ENCODE assay signal across 35 cellular contexts in the genomic region with DNA sequence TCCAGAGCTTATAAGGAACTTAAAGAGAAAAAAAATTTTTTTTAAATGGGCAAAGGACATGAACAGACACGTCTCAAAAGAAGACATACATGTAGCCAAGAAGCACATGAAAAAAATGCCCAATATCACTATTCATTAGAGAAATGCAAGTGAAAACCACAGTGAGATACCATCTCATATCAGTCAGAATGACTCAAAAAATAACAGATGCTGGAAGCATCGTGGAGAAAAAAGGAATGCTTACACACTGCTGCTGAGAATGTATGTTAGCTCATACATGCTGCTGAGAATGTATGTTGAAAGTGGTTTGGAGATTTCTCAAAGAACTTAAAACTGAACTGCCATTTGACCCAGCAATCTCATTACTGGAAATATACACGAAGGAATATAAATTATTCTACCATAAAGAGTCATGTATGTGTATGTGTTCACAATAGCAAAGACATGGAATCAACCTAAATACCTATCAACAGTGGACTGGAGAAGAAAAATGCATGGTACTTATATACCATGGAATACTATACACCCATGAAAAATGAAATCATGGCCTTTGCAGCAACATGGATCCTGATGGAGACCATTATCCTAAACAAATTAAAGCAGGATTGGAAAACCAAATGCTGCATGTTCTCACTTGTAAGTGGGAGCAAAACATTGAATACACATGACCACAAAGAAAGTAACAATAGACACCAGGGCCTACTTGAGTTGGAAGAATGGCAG. TPM values are rescaled to one million over a fixed set of nuclear protein-coding genes. Genes with fewer than 3 reads are reported as not detected.
DNase-seq lines count a peak whose midpoint lies in the region; ATAC-seq and TF ChIP-seq lines count a peak whose summit lies in the region.
"Had no signal": no experiment of that assay in that cellular context is flagged by ENCODE, and none has a peak within 500 bp of the region (broad histone marks: within the 10 kb centered on the region; RNA-seq: fewer than 3 reads in every experiment).

No MANE protein-coding gene starts in this region.

- no peak overlapping the region for H3K9ac ChIP-seq in adipocyte (ENCODE audit: low read length)
- H3K9ac ChIP-seq: GM23248 had no signal

- no peak for TF ChIP-seq EP300 in gastroesophageal sphincter (IDR thresholded peaks at IDR 0.05)

- H3K9me3 ChIP-seq in adipocyte (ENCODE audit: control insufficient read depth, low read length) (no peaks in the 10 kb centered on the region), gastroesophageal sphincter (no peaks in the 10 kb centered on the region)
- H3K9me3 ChIP-seq: A549, colonic mucosa had no signal

- WGBS in gastroesophageal sphincter (ENCODE audit: low coverage in 1 of 2), 2 donors, result 61 to 77% methylated on average over 3 of the region's 3 CpGs

- ATAC-seq in gastroesophageal sphincter, result no peak
- ATAC-seq: A549; left ventricle myocardium superior; right cardiac atrium; stimulated activated naive CD8-positive, alpha-beta T cell treated with anti-CD3 and anti-CD28 coated beads, Interleukin-15, Interleukin-2, amounts not matched to agents 100 U/mL and 50 U/mL, for 24 hours had no signal

- DNase-seq in A172 (ENCODE audit: low spot score), result peak; percentile 24
- DNase-seq in HS-5 (ENCODE audit: low read depth), result peak; percentile 84
- peak; percentile 61 for DNase-seq in adipocyte (ENCODE audit: low read depth)
- peak; percentile 74 for DNase-seq in epithelial cell of prostate (ENCODE audit: low read depth, low spot score)
- DNase-seq in KBM-7, result no peak
- no peak for DNase-seq in DMS 273 (lab: John Stamatoyannopoulos, UW; ENCODE audit: unreplicated experiment)
- DNase-seq in NK-92 (lab: John Stamatoyannopoulos, UW; ENCODE audit: unreplicated experiment), result no peak
- DNase-seq: activated CD4-positive, alpha-beta memory T cell treated with anti-CD3 and anti-CD28 coated beads, Interleukin-2, amount 10 ng/mL, durations not matched to agents 7 days and 5 days; activated CD4-positive, alpha-beta T cell treated with anti-CD3 and anti-CD28 coated beads for 1 hour; activated naive CD4-positive, alpha-beta T cell treated with anti-CD3 and anti-CD28 coated beads, Interleukin-2, amount 50 U/mL, for 16 hours; amniotic stem cell; colonic mucosa; DMS79; effector CD8-positive, alpha-beta T cell; GM23248; Kasumi-1; left ventricle myocardium superior; MV-4-11; NCI-H1436 treated with DMSO at 0.1 percent for 48 hours; NCI-H82; posterior cingulate gyrus; right cardiac atrium; spleen; stimulated activated CD4-positive, alpha-beta T cell treated with anti-CD3 and anti-CD28 coated beads, Interleukin-2, amount 100 ng/mL, for 24 hours; stimulated activated naive CD8-positive, alpha-beta T cell treated with anti-CD3 and anti-CD28 coated beads, Interleukin-15, Interleukin-2, amounts not matched to agents 100 U/mL and 50 U/mL, for 24 hours had no signal

- no peaks in the 10 kb centered on the region for H3K27me3 ChIP-seq in adipocyte (replicated peaks; ENCODE audit: control insufficient read depth, insufficient read depth, low read length)
- no peaks in the 10 kb centered on the region for H3K27me3 ChIP-seq in gastroesophageal sphincter
- H3K27me3 ChIP-seq: colonic mucosa had no signal

- TF ChIP-seq CTCF in gastroesophageal sphincter (IDR thresholded peaks at IDR 0.05), result no peak

- no peaks in the 10 kb centered on the region for H3K36me3 ChIP-seq in adipocyte (ENCODE audit: control insufficient read depth, insufficient read depth, low read length, severe bottlenecking)
- H3K36me3 ChIP-seq in gastroesophageal sphincter, result no peaks in the 10 kb centered on the region
- H3K36me3 ChIP-seq: breast epithelium, colonic mucosa, spleen had no signal

- H3K4me3 ChIP-seq in adipocyte (ENCODE audit: low read length), result no peak overlapping the region
- no peak overlapping the region for H3K4me3 ChIP-seq in gastroesophageal sphincter
- H3K4me3 ChIP-seq: A549, breast epithelium, colonic mucosa, GM23248, spleen had no signal

- in situ Hi-C loops in KBM-7 (cut with MboI; ENCODE audit: low pct_unique_long_range_greater_than_20kb, low sequenced_read_pairs), result no loop called here

- TF ChIP-seq POLR2A in gastroesophageal sphincter (IDR thresholded peaks at IDR 0.05), result no peak

- H3K4me1 ChIP-seq in adipocyte (ENCODE audit: control insufficient read depth, insufficient read depth, low read length), result no peaks in the 10 kb centered on the region
- no peaks in the 10 kb centered on the region for H3K4me1 ChIP-seq in gastroesophageal sphincter
- H3K4me1 ChIP-seq: A549, breast epithelium, colonic mucosa, spleen had no signal

- peak overlapping the region; percentile 7 for H3K27ac ChIP-seq in epithelial cell of prostate
- no peak overlapping the region for H3K27ac ChIP-seq in gastroesophageal sphincter
- H3K27ac ChIP-seq: A549, breast epithelium, colonic mucosa, GM23248, spleen had no signal

RNA-seq across cellular contexts. Expression of gene OR11A1, which starts 5.2 kb away (rescaled TPM):
- total RNA-seq in A172 (2014; rRNA removed; shearing (Covaris generic)), result not detected in 2 replicates
- not detected for total RNA-seq in gastroesophageal sphincter
- total RNA-seq: activated CD4-positive, alpha-beta memory T cell treated with anti-CD3 and anti-CD28 coated beads, Interleukin-2, amount 10 ng/mL, durations not matched to agents 7 days and 5 days; activated T-helper 2 cell treated with anti-CD3 and anti-CD28 coated beads, Interferon-gamma antibody, Interleukin-2, Interleukin-4, amounts not matched to agents 10 μg/mL and 5 μg/mL and 100 μg/mL, durations not matched to agents 14 hours and 24 hours and 36 hours; breast epithelium; colonic mucosa; GM23248; left ventricle myocardium superior; mesenteric fat pad; myocyte; NCI-H460; right cardiac atrium; spleen; T-helper 1 cell treated with Interleukin-12 subunit alpha and Interleukin-12 subunit beta and Interleukin-4 antibody, amounts not matched to agents 30 ng/mL and 1 ng/mL, for 36 hours; temporal lobe; urinary bladder had no signal

RNA-seq across cellular contexts. Expression of gene OR2H1, which starts 5.3 kb away (rescaled TPM):
- total RNA-seq in A172 (2014; rRNA removed; shearing (Covaris generic)), result not detected in 2 replicates
- not detected for total RNA-seq in gastroesophageal sphincter
- total RNA-seq: activated CD4-positive, alpha-beta memory T cell treated with anti-CD3 and anti-CD28 coated beads, Interleukin-2, amount 10 ng/mL, durations not matched to agents 7 days and 5 days; activated T-helper 2 cell treated with anti-CD3 and anti-CD28 coated beads, Interferon-gamma antibody, Interleukin-2, Interleukin-4, amounts not matched to agents 10 μg/mL and 5 μg/mL and 100 μg/mL, durations not matched to agents 14 hours and 24 hours and 36 hours; breast epithelium; colonic mucosa; GM23248; left ventricle myocardium superior; mesenteric fat pad; myocyte; NCI-H460; right cardiac atrium; spleen; T-helper 1 cell treated with Interleukin-12 subunit alpha and Interleukin-12 subunit beta and Interleukin-4 antibody, amounts not matched to agents 30 ng/mL and 1 ng/mL, for 36 hours; temporal lobe; urinary bladder had no signal

RNA-seq across cellular contexts. Expression of gene OR10C1, which starts 12.5 kb away (rescaled TPM):
- total RNA-seq in A172 (2014; rRNA removed; shearing (Covaris generic)), result not detected in 2 replicates
- not detected for total RNA-seq in gastroesophageal sphincter
- total RNA-seq: activated CD4-positive, alpha-beta memory T cell treated with anti-CD3 and anti-CD28 coated beads, Interleukin-2, amount 10 ng/mL, durations not matched to agents 7 days and 5 days; activated T-helper 2 cell treated with anti-CD3 and anti-CD28 coated beads, Interferon-gamma antibody, Interleukin-2, Interleukin-4, amounts not matched to agents 10 μg/mL and 5 μg/mL and 100 μg/mL, durations not matched to agents 14 hours and 24 hours and 36 hours; breast epithelium; colonic mucosa; GM23248; left ventricle myocardium superior; mesenteric fat pad; myocyte; NCI-H460; right cardiac atrium; spleen; T-helper 1 cell treated with Interleukin-12 subunit alpha and Interleukin-12 subunit beta and Interleukin-4 antibody, amounts not matched to agents 30 ng/mL and 1 ng/mL, for 36 hours; temporal lobe; urinary bladder had no signal

RNA-seq across cellular contexts. Expression of gene MAS1L, which starts 36.1 kb away (rescaled TPM):
- not detected in 2 replicates for total RNA-seq in A172 (2014; rRNA removed; shearing (Covaris generic))
- not detected for total RNA-seq in gastroesophageal sphincter
- total RNA-seq: activated CD4-positive, alpha-beta memory T cell treated with anti-CD3 and anti-CD28 coated beads, Interleukin-2, amount 10 ng/mL, durations not matched to agents 7 days and 5 days; activated T-helper 2 cell treated with anti-CD3 and anti-CD28 coated beads, Interferon-gamma antibody, Interleukin-2, Interleukin-4, amounts not matched to agents 10 μg/mL and 5 μg/mL and 100 μg/mL, durations not matched to agents 14 hours and 24 hours and 36 hours; GM23248; mesenteric fat pad; myocyte; NCI-H460; right cardiac atrium; spleen; T-helper 1 cell treated with Interleukin-12 subunit alpha and Interleukin-12 subunit beta and Interleukin-4 antibody, amounts not matched to agents 30 ng/mL and 1 ng/mL, for 36 hours; temporal lobe had no signal

RNA-seq across cellular contexts. Expression of gene OR12D1, which starts 36.9 kb away (rescaled TPM):
- not detected in 2 replicates for total RNA-seq in A172 (2014; rRNA removed; shearing (Covaris generic))
- not detected for total RNA-seq in gastroesophageal sphincter
- total RNA-seq: activated CD4-positive, alpha-beta memory T cell treated with anti-CD3 and anti-CD28 coated beads, Interleukin-2, amount 10 ng/mL, durations not matched to agents 7 days and 5 days; activated T-helper 2 cell treated with anti-CD3 and anti-CD28 coated beads, Interferon-gamma antibody, Interleukin-2, Interleukin-4, amounts not matched to agents 10 μg/mL and 5 μg/mL and 100 μg/mL, durations not matched to agents 14 hours and 24 hours and 36 hours; breast epithelium; colonic mucosa; GM23248; left ventricle myocardium superior; mesenteric fat pad; myocyte; NCI-H460; right cardiac atrium; spleen; T-helper 1 cell treated with Interleukin-12 subunit alpha and Interleukin-12 subunit beta and Interleukin-4 antibody, amounts not matched to agents 30 ng/mL and 1 ng/mL, for 36 hours; temporal lobe; urinary bladder had no signal

Comparison
In these comparisons a context has a peak if more than half of its experiments do, and no peak if none do; other contexts are left out.
1. DNase-seq: peak in A172 (single experiment), HS-5 (single experiment), adipocyte (single experiment) and epithelial cell of prostate (single experiment); none in KBM-7 (single experiment), DMS 273 (single experiment) and NK-92 (single experiment).